In the genomic region with DNA sequence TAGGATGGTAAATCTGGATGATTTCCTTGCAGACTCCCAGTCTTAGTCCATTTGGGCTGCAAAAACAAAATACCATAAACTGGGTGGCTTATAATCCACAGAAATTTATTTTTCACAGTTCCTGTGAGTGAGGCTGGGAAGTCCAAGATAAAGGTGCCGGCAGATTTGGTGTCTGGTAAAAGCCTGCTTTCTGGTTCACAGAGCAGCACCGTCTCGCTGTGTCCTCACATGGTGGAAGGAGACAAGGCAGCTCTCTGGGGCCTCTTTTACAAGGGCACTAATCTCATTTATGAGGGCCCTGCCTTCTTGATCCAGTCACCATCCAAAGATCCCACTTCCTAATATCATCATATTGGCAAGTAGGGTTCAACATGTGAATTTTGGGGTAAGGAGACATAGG, we compare ENCODE assay signal across 1 cellular context.
TF ChIP-seq lines count a peak whose summit lies in the region.

No MANE protein-coding gene starts in this region.

TF ChIP-seq in HepG2, 621 proteins besides CTCF, POLR2A, EP300 and RAD21:
- TF ChIP-seq ZNF547 (CRISPR knock-in tag; IDR thresholded peaks at IDR 0.05) (no peak), ZNF264 (CRISPR knock-in tag; IDR thresholded peaks at IDR 0.05) (peak; percentile 84)
